ENCODE assay signal across 2 cellular contexts in genomic region chr7:139463421-139463820, GRCh38. TPM values are rescaled to one million over a fixed set of nuclear protein-coding genes. Genes with fewer than 3 reads are reported as not detected.
"Had no signal": no experiment of that assay in that cellular context is flagged by ENCODE, and none has a peak within 500 bp of the region (broad histone marks: within the 10 kb centered on the region; RNA-seq: fewer than 3 reads in every experiment).

No MANE protein-coding gene starts in this region.

RNA-seq across cellular contexts. Expression of gene KLRG2, which starts 20.1 kb away (rescaled TPM):
- total RNA-seq: G401 had no signal
- polyA plus RNA-seq: GM12878 had no signal
